In the genomic region with DNA sequence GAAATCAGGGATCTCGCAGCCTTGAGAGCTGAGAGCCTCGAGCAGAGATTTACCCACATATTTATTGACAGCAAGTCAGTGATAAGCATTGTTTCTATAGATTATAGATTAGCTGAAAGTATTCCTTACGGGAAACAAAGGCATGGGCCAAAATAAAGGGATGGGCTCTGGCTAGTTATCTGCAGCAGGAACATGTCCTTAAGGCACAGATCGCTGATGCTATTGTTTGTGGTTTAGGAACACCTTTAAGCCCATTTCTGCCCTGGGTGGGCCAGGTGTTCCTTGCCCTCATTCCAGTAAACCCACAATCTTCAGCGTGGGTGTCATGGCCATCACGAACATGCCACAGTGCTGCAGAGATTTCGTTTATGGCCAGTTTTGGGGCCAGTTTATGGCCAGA, we compare ENCODE assay signal across 2 cellular contexts.
A peak's percentile ranks its signal among the peaks of the same experiment; 100 is the strongest.
TF ChIP-seq lines count a peak whose summit lies in the region.

No MANE protein-coding gene starts in this region.

TF ChIP-seq in K562, 482 proteins besides CTCF, POLR2A, EP300 and RAD21:
- peak; percentile 70; the same call in 1 of the 2 replicates for TF ChIP-seq CBX5 (IDR thresholded peaks at IDR 0.05; ENCODE audit: borderline replicate concordance, low read depth)
- peak in 1 of 2 experiments; percentile 40; a peak in 1 of 3 replicates for TF ChIP-seq CBX3 (IDR thresholded peaks at IDR 0.05; ENCODE audit: borderline replicate concordance in 1 of 2, low read length in 2 of 2)

TF ChIP-seq in HepG2, 621 proteins besides CTCF, POLR2A, EP300 and RAD21:
- TF ChIP-seq ZNF761 (CRISPR knock-in tag; conservative IDR thresholded peaks at IDR 0.05): peak; percentile 99
